22 cellular contexts compared by ENCODE assay signal in genomic region chr10:50314169-50315071, GRCh38.
A peak's percentile ranks its signal among the peaks of the same experiment; 100 is the strongest.
DNase-seq lines count a peak whose midpoint lies in the region; ATAC-seq, FAIRE-seq and TF ChIP-seq lines count a peak whose summit lies in the region.
"Had no signal": no experiment of that assay in that cellular context is flagged by ENCODE, and none has a peak within 500 bp of the region (broad histone marks: within the 10 kb centered on the region; RNA-seq: fewer than 3 reads in every experiment).

No MANE protein-coding gene starts in this region.

- POLR2A ChIA-PET in T-cell (lab: Charles Lee) = interaction anchor here in 1 of 2 donors (0.5 kb wide), 1 partner anchor 333 kb away, joined by 14 read pairs; no protein-coding TSS in a partner anchor

- peak; percentile 64 for FAIRE-seq in GM19239 (lab: Jason Lieb, UNC)
- FAIRE-seq: GM12878, H54 had no signal

- H3K4me3 Mint-ChIP-seq in activated naive CD4-positive, alpha-beta T cell treated with anti-CD3 and anti-CD28 coated beads, Interleukin-2, amount 50 U/mL, for 24 hours = no peak overlapping the region
- H3K4me3 Mint-ChIP-seq in CD4-positive, CD25-positive, alpha-beta regulatory T cell = no peak overlapping the region
- no peak overlapping the region for H3K4me3 Mint-ChIP-seq in activated naive CD8-positive, alpha-beta T cell treated with anti-CD3 and anti-CD28 coated beads for 36 hours
- no peak overlapping the region for H3K4me3 Mint-ChIP-seq in chondrocyte (ENCODE audit: unreplicated experiment)
- no peak overlapping the region for H3K4me3 Mint-ChIP-seq in T-cell
- H3K4me3 Mint-ChIP-seq: CD14-positive monocyte; CD8-positive, alpha-beta T cell; GM23338 had no signal

- peak overlapping the region; percentile 13 for H3K27ac Mint-ChIP-seq in activated naive CD4-positive, alpha-beta T cell treated with anti-CD3 and anti-CD28 coated beads, Interleukin-2, amount 50 U/mL, for 24 hours
- peak overlapping the region in 1 of 3 donors; percentile 57 for H3K27ac Mint-ChIP-seq in CD4-positive, CD25-positive, alpha-beta regulatory T cell
- H3K27ac Mint-ChIP-seq in activated naive CD8-positive, alpha-beta T cell treated with anti-CD3 and anti-CD28 coated beads for 36 hours = peak overlapping the region; percentile 9
- H3K27ac Mint-ChIP-seq in chondrocyte (ENCODE audit: unreplicated experiment) (no peak overlapping the region), T-cell (no peak overlapping the region)
- H3K27ac Mint-ChIP-seq: GM23338 had no signal

- H3K27me3 Mint-ChIP-seq in activated naive CD4-positive, alpha-beta T cell treated with anti-CD3 and anti-CD28 coated beads, Interleukin-2, amount 50 U/mL, for 24 hours = no peaks in the 10 kb centered on the region
- H3K27me3 Mint-ChIP-seq in CD4-positive, CD25-positive, alpha-beta regulatory T cell = no peaks in the 10 kb centered on the region
- no peaks in the 10 kb centered on the region for H3K27me3 Mint-ChIP-seq in activated naive CD8-positive, alpha-beta T cell treated with anti-CD3 and anti-CD28 coated beads for 36 hours
- H3K27me3 Mint-ChIP-seq in chondrocyte (ENCODE audit: low read depth) (no peaks in the 10 kb centered on the region), T-cell (no peaks in the 10 kb centered on the region)

- ATAC-seq in CD4-positive, CD25-positive, alpha-beta regulatory T cell (ENCODE audit: low read depth in 2 of 2) = no peak
- ATAC-seq in T-cell (replicated peaks in 1 of 4) = no peak
- ATAC-seq: CD8-positive, alpha-beta T cell; GM12878; GM23338 had no signal

- TF ChIP-seq CTCF in chondrocyte (IDR thresholded peaks at IDR 0.05) (no peak), lower leg skin (IDR thresholded peaks at IDR 0.05) (no peak)

- H3K4me1 Mint-ChIP-seq in activated naive CD4-positive, alpha-beta T cell treated with anti-CD3 and anti-CD28 coated beads, Interleukin-2, amount 50 U/mL, for 24 hours = peaks cover 12% of the 10 kb centered on the region
- peaks cover 32 to 58% (median 51%) of the 10 kb centered on the region in 4 donors for H3K4me1 Mint-ChIP-seq in CD4-positive, CD25-positive, alpha-beta regulatory T cell
- H3K4me1 Mint-ChIP-seq in activated naive CD8-positive, alpha-beta T cell treated with anti-CD3 and anti-CD28 coated beads for 36 hours = peaks cover 3% of the 10 kb centered on the region
- peaks cover 21% of the 10 kb centered on the region for H3K4me1 Mint-ChIP-seq in chondrocyte (ENCODE audit: low read depth)
- H3K4me1 Mint-ChIP-seq in T-cell = peaks cover 15 to 24% (median 16%) of the 10 kb centered on the region in 3 donors

- no peaks in the 10 kb centered on the region for H3K27me3 ChIP-seq in CD4-positive, CD25-positive, alpha-beta regulatory T cell (ENCODE audit: control insufficient read depth, insufficient read depth, low read length)
- H3K27me3 ChIP-seq: BLaER1 had no signal

- H3K36me3 ChIP-seq in CD4-positive, CD25-positive, alpha-beta regulatory T cell (ENCODE audit: control insufficient read depth, insufficient read depth, low read length) = peaks cover 42% of the 10 kb centered on the region

- peaks cover 0 to 4% of the 10 kb centered on the region in 2 experiments for H3K9me3 ChIP-seq in CD4-positive, CD25-positive, alpha-beta regulatory T cell (ENCODE audit: control insufficient read depth in 2 of 2, low read length in 2 of 2)

- no peaks in the 10 kb centered on the region for H3K9me3 Mint-ChIP-seq in activated naive CD4-positive, alpha-beta T cell treated with anti-CD3 and anti-CD28 coated beads, Interleukin-2, amount 50 U/mL, for 24 hours
- H3K9me3 Mint-ChIP-seq in CD4-positive, CD25-positive, alpha-beta regulatory T cell = peaks cover 0 to 3% (median 0%) of the 10 kb centered on the region in 7 donors
- H3K9me3 Mint-ChIP-seq in activated naive CD8-positive, alpha-beta T cell treated with anti-CD3 and anti-CD28 coated beads for 36 hours = no peaks in the 10 kb centered on the region
- H3K9me3 Mint-ChIP-seq in chondrocyte (ENCODE audit: low read depth) (peaks cover 11% of the 10 kb centered on the region), T-cell (peaks cover 0 to 9% (median 9%) of the 10 kb centered on the region in 3 donors)
- H3K9me3 Mint-ChIP-seq: CD8-positive, alpha-beta T cell; GM23338 had no signal

- H3K4me3 ChIP-seq in CD4-positive, CD25-positive, alpha-beta regulatory T cell (ENCODE audit: low read depth, low read length) = no peak overlapping the region
- H3K4me3 ChIP-seq in lower leg skin (ENCODE audit: low read depth, poor library complexity, severe bottlenecking) = no peak overlapping the region
- H3K4me3 ChIP-seq: BLaER1, GM12878, GM23338 had no signal

- DNase-seq in activated naive CD4-positive, alpha-beta T cell treated with anti-CD3 and anti-CD28 coated beads, Interleukin-2, amount 50 U/mL, for 16 hours = no peak
- DNase-seq in CD4-positive, CD25-positive, alpha-beta regulatory T cell = no peak
- no peak for DNase-seq in GM19239 (ENCODE audit: insufficient read length, low spot score)
- no peak for DNase-seq in activated naive CD8-positive, alpha-beta T cell treated with anti-CD3 and anti-CD28 coated beads for 36 hours
- DNase-seq in chondrocyte (ENCODE audit: low spot score) = no peak
- DNase-seq in lower leg skin (ENCODE audit: low spot score in 2 of 2) = no peak
- DNase-seq in T-cell = no peak
- DNase-seq: 8988T; CD8-positive, alpha-beta T cell; COR-L47; DMS 273 treated with DMSO at 0.1 percent for 48 hours; DMS53; DND-41; EL; HCEC 1CT had no signal

- no peak for TF ChIP-seq POLR2A in lower leg skin (IDR thresholded peaks at IDR 0.05)

- H3K27ac ChIP-seq in CD4-positive, CD25-positive, alpha-beta regulatory T cell (ENCODE audit: insufficient read depth, low read length, poor library complexity, severe bottlenecking) = peak overlapping the region; percentile 35
- H3K27ac ChIP-seq: BLaER1, HL-60 had no signal

- CTCF ChIA-PET in T-cell (lab: Charles Lee) = interaction anchor here in 1 of 2 donors (1.1 kb wide), 1 partner anchor 9 kb away, joined by 3 read pairs; no protein-coding TSS in a partner anchor

- H3K36me3 Mint-ChIP-seq in activated naive CD4-positive, alpha-beta T cell treated with anti-CD3 and anti-CD28 coated beads, Interleukin-2, amount 50 U/mL, for 24 hours = peaks cover 32% of the 10 kb centered on the region
- H3K36me3 Mint-ChIP-seq in CD4-positive, CD25-positive, alpha-beta regulatory T cell = peaks cover 43% of the 10 kb centered on the region
- H3K36me3 Mint-ChIP-seq in activated naive CD8-positive, alpha-beta T cell treated with anti-CD3 and anti-CD28 coated beads for 36 hours = peaks cover 31% of the 10 kb centered on the region
- H3K36me3 Mint-ChIP-seq in chondrocyte (ENCODE audit: low read depth) (peaks cover 21% of the 10 kb centered on the region), T-cell (peaks cover 70% of the 10 kb centered on the region)

- H3K4me1 ChIP-seq in CD4-positive, CD25-positive, alpha-beta regulatory T cell (ENCODE audit: control insufficient read depth, insufficient read depth, low read length, poor library complexity, severe bottlenecking) = peaks cover 21% of the 10 kb centered on the region

- intact Hi-C loops in lower leg skin (cut with DNase I; ENCODE audit: low total_unique reads) = no loop called here

- WGBS in lower leg skin, 2 donors = 85 to 93% methylated on average over 10 of the region's 10 CpGs

Comparison
In these comparisons a context has a peak if more than half of its experiments do, and no peak if none do; other contexts are left out.
1. H3K27ac Mint-ChIP-seq: peak in activated naive CD4-positive, alpha-beta T cell treated with anti-CD3 and anti-CD28 coated beads, Interleukin-2, amount 50 U/mL, for 24 hours (single experiment) and activated naive CD8-positive, alpha-beta T cell treated with anti-CD3 and anti-CD28 coated beads for 36 hours (single experiment); none in chondrocyte (single experiment) and T-cell (0 of 2).